ENCODE assay signal across 10 cellular contexts in genomic region chr4:122475233-122475632, GRCh38. TPM values are rescaled to one million over a fixed set of nuclear protein-coding genes. Genes with fewer than 3 reads are reported as not detected.
"Had no signal": no experiment of that assay in that cellular context is flagged by ENCODE, and none has a peak within 500 bp of the region (broad histone marks: within the 10 kb centered on the region; RNA-seq: fewer than 3 reads in every experiment).

No MANE protein-coding gene starts in this region.

- FAIRE-seq: HepG2, HTR-8/SVneo had no signal

- ATAC-seq: HepG2 had no signal

- H3K9ac ChIP-seq: KMS-11 had no signal

- H3K27ac ChIP-seq: HL-60, KMS-11 had no signal

- H3K4me2 ChIP-seq: KMS-11 had no signal

- DNase-seq: IMR-90, KBM-7, KG1 had no signal

RNA-seq across cellular contexts. Expression of gene IL2, which starts 18.7 kb away (rescaled TPM):
- total RNA-seq: HepG2, HT-29, HT1080, IMR-90 had no signal
- polyA plus RNA-seq: HepG2, IgD-negative memory B cell, IMR-90 had no signal
